In the genomic region with DNA sequence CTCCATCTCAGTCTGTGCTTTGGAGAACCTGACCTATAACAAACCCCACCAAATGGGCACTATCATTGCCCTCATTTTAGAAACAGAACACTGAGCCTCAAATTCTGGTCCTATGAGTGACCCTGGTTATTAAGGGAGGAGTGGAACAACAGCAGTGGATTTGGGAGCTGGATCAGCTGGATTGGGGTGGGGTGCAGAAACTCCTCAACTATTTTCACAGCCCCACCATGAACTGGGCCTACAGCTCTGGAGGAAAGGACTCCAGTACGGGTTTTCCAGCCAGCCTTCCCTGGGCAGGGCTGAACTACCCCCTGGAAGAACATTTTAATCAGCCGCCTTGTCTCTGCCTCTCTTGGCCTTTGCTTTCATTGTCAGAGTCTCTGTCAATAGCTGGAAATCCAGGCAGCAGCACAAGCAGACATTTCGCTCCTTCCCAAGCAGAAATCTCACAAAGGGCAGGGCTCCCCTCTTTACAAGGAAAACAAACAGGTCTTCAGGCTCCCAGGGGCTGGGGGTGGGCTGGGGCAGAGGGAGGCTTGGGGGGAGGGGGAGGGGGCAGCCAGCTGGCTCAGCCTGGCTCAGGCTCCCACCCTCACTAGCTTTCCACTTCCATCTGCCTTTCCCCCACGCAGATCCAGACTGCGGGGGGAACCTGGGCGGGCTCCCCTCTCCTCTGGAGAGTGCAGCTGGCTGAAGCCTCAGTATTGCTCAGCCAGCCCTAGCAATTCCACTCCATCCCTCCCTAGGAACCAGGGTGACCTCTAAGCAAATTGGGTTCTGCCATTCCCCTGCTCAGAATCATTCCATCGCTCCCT, we compare ENCODE assay signal across 8 cellular contexts.
DNase-seq lines count a peak whose midpoint lies in the region; ATAC-seq and TF ChIP-seq lines count a peak whose summit lies in the region.

No MANE protein-coding gene starts in this region.

- H3K4me1 Mint-ChIP-seq in nephron: peaks cover 40% of the 10 kb centered on the region

- H3K4me1 ChIP-seq in RWPE2 (ENCODE audit: insufficient read depth, poor library complexity, severe bottlenecking): no peaks in the 10 kb centered on the region

- H3K9me3 ChIP-seq in RWPE2 (ENCODE audit: severe bottlenecking): no peaks in the 10 kb centered on the region

- peak; percentile 39 for DNase-seq in AG09309 (ENCODE audit: low read depth)
- DNase-seq in LoVo (ENCODE audit: low spot score): peak; percentile 60
- no peak for DNase-seq in RWPE2 (ENCODE audit: low spot score)
- DNase-seq in fibroblast of gingiva (ENCODE audit: low read depth): peak; percentile 78

- H3K9me3 Mint-ChIP-seq in nephron: no peaks in the 10 kb centered on the region

- H3K27ac Mint-ChIP-seq in nephron: peak overlapping the region; percentile 67 to 88 (median 80)

- no peak for TF ChIP-seq CTCF in AG09309 (IDR thresholded peaks at IDR 0.05; ENCODE audit: control insufficient read depth, insufficient read depth, low read depth, low read length, missing control alignments)
- no peak for TF ChIP-seq CTCF in RWPE2 (IDR thresholded peaks at IDR 0.05; ENCODE audit: poor library complexity, severe bottlenecking)
- no peak for TF ChIP-seq CTCF in nephron (IDR thresholded peaks at IDR 0.05; ENCODE audit: unreplicated experiment in 3 of 3)

- ATAC-seq in RWPE2 (ENCODE audit: low read depth) (peak; percentile 60), GM18505 (IDR thresholded peaks at IDR 0.05; ENCODE audit: unreplicated experiment) (no peak), GM21737 (IDR thresholded peaks at IDR 0.05; ENCODE audit: unreplicated experiment) (no peak)
- no peak for ATAC-seq in activated CD4-positive, CD25-positive, alpha-beta regulatory T cell treated with anti-CD3 and anti-CD28 coated beads, Interleukin-2, amount 50 U/mL, for 24 hours

- peak overlapping the region; percentile 14 to 55 (median 41) for H3K4me3 Mint-ChIP-seq in nephron

- H3K27me3 Mint-ChIP-seq in nephron (ENCODE audit: low read depth): peaks cover 58% of the 10 kb centered on the region

- H3K36me3 Mint-ChIP-seq in nephron (ENCODE audit: low read depth): no peaks in the 10 kb centered on the region

- peaks cover 6% of the 10 kb centered on the region for H3K27me3 ChIP-seq in RWPE2 (ENCODE audit: insufficient read depth, poor library complexity, severe bottlenecking)

- no peak for TF ChIP-seq POLR2A in GM18505 (IDR thresholded peaks at IDR 0.05; ENCODE audit: borderline replicate concordance, extremely low read depth, insufficient read depth, insufficient read length)

- no peak overlapping the region for H3K27ac ChIP-seq in RWPE2 (ENCODE audit: poor library complexity, severe bottlenecking)

- H3K4me3 ChIP-seq in AG09309 (ENCODE audit: control insufficient read depth, low read depth, low read length) (no peak overlapping the region), RWPE2 (ENCODE audit: severe bottlenecking) (no peak overlapping the region)

- no peaks in the 10 kb centered on the region for H3K36me3 ChIP-seq in RWPE2 (ENCODE audit: low read depth)
